1 cellular context compared by ENCODE assay signal in the genomic region with DNA sequence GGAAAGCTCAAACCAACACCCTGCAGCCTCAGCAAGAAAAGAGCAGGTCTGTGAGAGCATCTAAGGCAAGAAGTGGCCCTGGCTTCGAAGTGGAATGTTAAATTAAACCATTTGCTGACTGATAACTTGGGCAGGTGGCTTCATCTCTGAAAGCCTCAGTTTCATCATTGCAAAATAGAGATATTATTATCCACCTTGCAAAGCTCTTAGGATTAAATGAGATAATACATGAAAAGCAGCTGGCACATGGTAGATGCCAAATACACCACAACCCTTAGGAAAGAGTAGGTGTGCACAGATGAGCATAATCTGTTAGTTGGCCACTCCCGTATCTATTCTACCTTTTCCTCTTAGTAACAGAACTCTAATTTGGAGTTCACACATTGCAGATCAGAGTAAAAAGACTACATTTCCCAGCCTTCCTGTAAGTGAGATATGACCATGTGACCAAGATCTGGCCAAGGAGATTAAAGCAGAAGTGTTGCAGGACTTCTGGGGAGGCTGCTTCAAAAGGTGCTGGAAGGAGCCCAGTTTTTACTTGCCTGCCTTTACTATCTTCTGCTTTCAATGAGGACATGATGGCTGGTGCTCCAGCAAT.
TF ChIP-seq lines count a peak whose summit lies in the region.

No MANE protein-coding gene starts in this region.

TF ChIP-seq in GM12878, 131 proteins besides CTCF, POLR2A, EP300 and RAD21 (continued from another document):
- TF ChIP-seq, protein P1, sequence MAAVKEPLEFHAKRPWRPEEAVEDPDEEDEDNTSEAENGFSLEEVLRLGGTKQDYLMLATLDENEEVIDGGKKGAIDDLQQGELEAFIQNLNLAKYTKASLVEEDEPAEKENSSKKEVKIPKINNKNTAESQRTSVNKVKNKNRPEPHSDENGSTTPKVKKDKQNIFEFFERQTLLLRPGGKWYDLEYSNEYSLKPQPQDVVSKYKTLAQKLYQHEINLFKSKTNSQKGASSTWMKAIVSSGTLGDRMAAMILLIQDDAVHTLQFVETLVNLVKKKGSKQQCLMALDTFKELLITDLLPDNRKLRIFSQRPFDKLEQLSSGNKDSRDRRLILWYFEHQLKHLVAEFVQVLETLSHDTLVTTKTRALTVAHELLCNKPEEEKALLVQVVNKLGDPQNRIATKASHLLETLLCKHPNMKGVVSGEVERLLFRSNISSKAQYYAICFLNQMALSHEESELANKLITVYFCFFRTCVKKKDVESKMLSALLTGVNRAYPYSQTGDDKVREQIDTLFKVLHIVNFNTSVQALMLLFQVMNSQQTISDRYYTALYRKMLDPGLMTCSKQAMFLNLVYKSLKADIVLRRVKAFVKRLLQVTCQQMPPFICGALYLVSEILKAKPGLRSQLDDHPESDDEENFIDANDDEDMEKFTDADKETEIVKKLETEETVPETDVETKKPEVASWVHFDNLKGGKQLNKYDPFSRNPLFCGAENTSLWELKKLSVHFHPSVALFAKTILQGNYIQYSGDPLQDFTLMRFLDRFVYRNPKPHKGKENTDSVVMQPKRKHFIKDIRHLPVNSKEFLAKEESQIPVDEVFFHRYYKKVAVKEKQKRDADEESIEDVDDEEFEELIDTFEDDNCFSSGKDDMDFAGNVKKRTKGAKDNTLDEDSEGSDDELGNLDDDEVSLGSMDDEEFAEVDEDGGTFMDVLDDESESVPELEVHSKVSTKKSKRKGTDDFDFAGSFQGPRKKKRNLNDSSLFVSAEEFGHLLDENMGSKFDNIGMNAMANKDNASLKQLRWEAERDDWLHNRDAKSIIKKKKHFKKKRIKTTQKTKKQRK (IDR thresholded peaks at IDR 0.05; ENCODE audit: low read depth, low read length) = no peak
- no peak for TF ChIP-seq CBFB (IDR thresholded peaks at IDR 0.05; ENCODE audit: low read depth)
- TF ChIP-seq, protein P2, sequence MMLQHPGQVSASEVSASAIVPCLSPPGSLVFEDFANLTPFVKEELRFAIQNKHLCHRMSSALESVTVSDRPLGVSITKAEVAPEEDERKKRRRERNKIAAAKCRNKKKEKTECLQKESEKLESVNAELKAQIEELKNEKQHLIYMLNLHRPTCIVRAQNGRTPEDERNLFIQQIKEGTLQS (IDR thresholded peaks at IDR 0.05; ENCODE audit: borderline replicate concordance, extremely low read depth, low read depth, low read length) = peak; percentile 46; the same call in 1 of the 2 replicates
- no peak for TF ChIP-seq CHD2 (IDR thresholded peaks at IDR 0.05; ENCODE audit: borderline replicate concordance, low read depth, low read length)
- peak; percentile 72 for TF ChIP-seq HCFC1 (IDR thresholded peaks at IDR 0.05; ENCODE audit: low read length)
- no peak for TF ChIP-seq ESRRA (IDR thresholded peaks at IDR 0.05; ENCODE audit: low read length)
- TF ChIP-seq, protein P3, sequence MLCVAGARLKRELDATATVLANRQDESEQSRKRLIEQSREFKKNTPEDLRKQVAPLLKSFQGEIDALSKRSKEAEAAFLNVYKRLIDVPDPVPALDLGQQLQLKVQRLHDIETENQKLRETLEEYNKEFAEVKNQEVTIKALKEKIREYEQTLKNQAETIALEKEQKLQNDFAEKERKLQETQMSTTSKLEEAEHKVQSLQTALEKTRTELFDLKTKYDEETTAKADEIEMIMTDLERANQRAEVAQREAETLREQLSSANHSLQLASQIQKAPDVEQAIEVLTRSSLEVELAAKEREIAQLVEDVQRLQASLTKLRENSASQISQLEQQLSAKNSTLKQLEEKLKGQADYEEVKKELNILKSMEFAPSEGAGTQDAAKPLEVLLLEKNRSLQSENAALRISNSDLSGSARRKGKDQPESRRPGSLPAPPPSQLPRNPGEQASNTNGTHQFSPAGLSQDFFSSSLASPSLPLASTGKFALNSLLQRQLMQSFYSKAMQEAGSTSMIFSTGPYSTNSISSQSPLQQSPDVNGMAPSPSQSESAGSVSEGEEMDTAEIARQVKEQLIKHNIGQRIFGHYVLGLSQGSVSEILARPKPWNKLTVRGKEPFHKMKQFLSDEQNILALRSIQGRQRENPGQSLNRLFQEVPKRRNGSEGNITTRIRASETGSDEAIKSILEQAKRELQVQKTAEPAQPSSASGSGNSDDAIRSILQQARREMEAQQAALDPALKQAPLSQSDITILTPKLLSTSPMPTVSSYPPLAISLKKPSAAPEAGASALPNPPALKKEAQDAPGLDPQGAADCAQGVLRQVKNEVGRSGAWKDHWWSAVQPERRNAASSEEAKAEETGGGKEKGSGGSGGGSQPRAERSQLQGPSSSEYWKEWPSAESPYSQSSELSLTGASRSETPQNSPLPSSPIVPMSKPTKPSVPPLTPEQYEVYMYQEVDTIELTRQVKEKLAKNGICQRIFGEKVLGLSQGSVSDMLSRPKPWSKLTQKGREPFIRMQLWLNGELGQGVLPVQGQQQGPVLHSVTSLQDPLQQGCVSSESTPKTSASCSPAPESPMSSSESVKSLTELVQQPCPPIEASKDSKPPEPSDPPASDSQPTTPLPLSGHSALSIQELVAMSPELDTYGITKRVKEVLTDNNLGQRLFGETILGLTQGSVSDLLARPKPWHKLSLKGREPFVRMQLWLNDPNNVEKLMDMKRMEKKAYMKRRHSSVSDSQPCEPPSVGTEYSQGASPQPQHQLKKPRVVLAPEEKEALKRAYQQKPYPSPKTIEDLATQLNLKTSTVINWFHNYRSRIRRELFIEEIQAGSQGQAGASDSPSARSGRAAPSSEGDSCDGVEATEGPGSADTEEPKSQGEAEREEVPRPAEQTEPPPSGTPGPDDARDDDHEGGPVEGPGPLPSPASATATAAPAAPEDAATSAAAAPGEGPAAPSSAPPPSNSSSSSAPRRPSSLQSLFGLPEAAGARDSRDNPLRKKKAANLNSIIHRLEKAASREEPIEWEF (IDR thresholded peaks at IDR 0.05; ENCODE audit: insufficient replicate concordance, low read depth, low read length) = no peak
- no peak for TF ChIP-seq HDAC2 (IDR thresholded peaks at IDR 0.05)
- TF ChIP-seq PAX5 (IDR thresholded peaks at IDR 0.05; ENCODE audit: borderline replicate concordance, low read depth, low read length) = no peak
- TF ChIP-seq, protein P4, sequence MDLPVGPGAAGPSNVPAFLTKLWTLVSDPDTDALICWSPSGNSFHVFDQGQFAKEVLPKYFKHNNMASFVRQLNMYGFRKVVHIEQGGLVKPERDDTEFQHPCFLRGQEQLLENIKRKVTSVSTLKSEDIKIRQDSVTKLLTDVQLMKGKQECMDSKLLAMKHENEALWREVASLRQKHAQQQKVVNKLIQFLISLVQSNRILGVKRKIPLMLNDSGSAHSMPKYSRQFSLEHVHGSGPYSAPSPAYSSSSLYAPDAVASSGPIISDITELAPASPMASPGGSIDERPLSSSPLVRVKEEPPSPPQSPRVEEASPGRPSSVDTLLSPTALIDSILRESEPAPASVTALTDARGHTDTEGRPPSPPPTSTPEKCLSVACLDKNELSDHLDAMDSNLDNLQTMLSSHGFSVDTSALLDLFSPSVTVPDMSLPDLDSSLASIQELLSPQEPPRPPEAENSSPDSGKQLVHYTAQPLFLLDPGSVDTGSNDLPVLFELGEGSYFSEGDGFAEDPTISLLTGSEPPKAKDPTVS (IDR thresholded peaks at IDR 0.05; ENCODE audit: low read depth, low read length) = no peak
- no peak for TF ChIP-seq STAT3 (IDR thresholded peaks at IDR 0.05; ENCODE audit: low read depth, low read length)
- no peak for TF ChIP-seq YY1 (IDR thresholded peaks at IDR 0.05; ENCODE audit: low read depth, low read length)
- TF ChIP-seq SMC3 (IDR thresholded peaks at IDR 0.05; ENCODE audit: borderline replicate concordance, low read length) = no peak
- TF ChIP-seq, protein P5, sequence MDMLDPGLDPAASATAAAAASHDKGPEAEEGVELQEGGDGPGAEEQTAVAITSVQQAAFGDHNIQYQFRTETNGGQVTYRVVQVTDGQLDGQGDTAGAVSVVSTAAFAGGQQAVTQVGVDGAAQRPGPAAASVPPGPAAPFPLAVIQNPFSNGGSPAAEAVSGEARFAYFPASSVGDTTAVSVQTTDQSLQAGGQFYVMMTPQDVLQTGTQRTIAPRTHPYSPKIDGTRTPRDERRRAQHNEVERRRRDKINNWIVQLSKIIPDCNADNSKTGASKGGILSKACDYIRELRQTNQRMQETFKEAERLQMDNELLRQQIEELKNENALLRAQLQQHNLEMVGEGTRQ (IDR thresholded peaks at IDR 0.05; ENCODE audit: borderline replicate concordance, low read depth, low read length) = peak; percentile 18; the same call in 1 of the 2 replicates
- TF ChIP-seq HDAC6 (IDR thresholded peaks at IDR 0.05; ENCODE audit: unreplicated experiment) = no peak
- TF ChIP-seq NR2F1 (conservative IDR thresholded peaks at IDR 0.05) = no peak
- no peak for TF ChIP-seq EED (IDR thresholded peaks at IDR 0.05; ENCODE audit: low read depth)
- TF ChIP-seq SIX5 (IDR thresholded peaks at IDR 0.05; ENCODE audit: low read depth, low read length, severe bottlenecking) = peak; percentile 75
- TF ChIP-seq MEF2A (IDR thresholded peaks at IDR 0.05; ENCODE audit: insufficient read depth, low read depth, low read length) = no peak
- TF ChIP-seq FOXK2 (IDR thresholded peaks at IDR 0.05) = no peak
- no peak for TF ChIP-seq ZZZ3 (IDR thresholded peaks at IDR 0.05; ENCODE audit: control insufficient read depth, insufficient read length, low read depth)
- no peak for TF ChIP-seq IKZF1 (conservative IDR thresholded peaks at IDR 0.05)
- no peak for TF ChIP-seq BCL11A (IDR thresholded peaks at IDR 0.05; ENCODE audit: low read depth, low read length)
